Comparison of ENCODE assay signal across 22 cellular contexts in the genomic region with DNA sequence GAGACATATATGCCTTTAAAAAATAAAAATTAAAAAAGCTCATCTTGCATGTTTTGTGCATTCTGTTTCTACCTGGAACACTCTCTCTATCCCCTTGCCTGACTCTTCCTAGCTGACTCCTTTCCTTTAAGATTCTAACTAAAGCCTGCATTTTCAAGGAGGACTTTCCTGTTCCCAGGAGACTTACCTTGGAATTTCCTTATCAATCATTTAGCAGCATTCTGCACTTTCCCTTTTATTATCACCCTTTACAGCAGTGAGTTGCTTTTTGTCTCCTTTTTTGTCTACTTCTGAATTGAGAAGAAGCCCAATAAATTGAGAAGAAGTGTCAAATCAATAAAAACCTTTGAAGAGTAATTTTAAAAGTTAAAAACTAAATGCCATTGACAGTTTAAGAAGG.
DNase-seq lines count a peak whose midpoint lies in the region; ATAC-seq, FAIRE-seq and TF ChIP-seq lines count a peak whose summit lies in the region.
"Had no signal": no experiment of that assay in that cellular context is flagged by ENCODE, and none has a peak within 500 bp of the region (broad histone marks: within the 10 kb centered on the region; RNA-seq: fewer than 3 reads in every experiment).

No MANE protein-coding gene starts in this region.

- CTCF ChIA-PET in A549 (lab: Yijun Ruan, JAX) (no interaction called here), mammary epithelial cell (lab: Charles Lee; ENCODE audit: low non-redundant PET) (no interaction called here)

- in situ Hi-C loops in mammary epithelial cell (cut with MboI; ENCODE audit: low sequenced_read_pairs in 2 of 2) = no loop called here

- H4K20me1 ChIP-seq in mammary epithelial cell (ENCODE audit: insufficient read depth, low read length) = no peaks in the 10 kb centered on the region

- H3K4me3 ChIP-seq in A549 (no peak overlapping the region), mammary epithelial cell (replicated peaks in 1 of 3; ENCODE audit: insufficient read depth in 1 of 3, low read depth in 2 of 3, low read length in 3 of 3) (no peak overlapping the region)
- H3K4me3 ChIP-seq: MG63 had no signal

- H3K36me3 Mint-ChIP-seq in mesothelial cell of epicardium = no peaks in the 10 kb centered on the region

- TF ChIP-seq CTCF in A549 (IDR thresholded peaks at IDR 0.05) (no peak), mammary epithelial cell (conservative IDR thresholded peaks at IDR 0.05 in 1 of 2, IDR thresholded peaks at IDR 0.05 in 1 of 2; ENCODE audit: extremely low read depth in 1 of 2, insufficient read depth in 1 of 2, low read depth in 1 of 2, low read length in 2 of 2) (no peak), mesothelial cell of epicardium (IDR thresholded peaks at IDR 0.05; ENCODE audit: unreplicated experiment) (no peak)

- peak overlapping the region; percentile 10 for H3K27ac Mint-ChIP-seq in mesothelial cell of epicardium
- H3K27ac Mint-ChIP-seq: B cell had no signal

- no peak for TF ChIP-seq POLR2A in A549 (IDR thresholded peaks at IDR 0.05; ENCODE audit: low read length)

- dilution Hi-C loops in mammary epithelial cell (cut with HindIII; ENCODE audit: low sequenced_read_pairs) = no loop called here

- no TSS peak for BruUV-seq in mammary epithelial cell (replicated peaks; lab: Mats Ljungman, UMichigan)

- no peaks in the 10 kb centered on the region for H3K79me2 ChIP-seq in mammary epithelial cell (ENCODE audit: insufficient read depth, low read length)

- POLR2A ChIA-PET in A549 (lab: Yijun Ruan, JAX) = no interaction called here

- peak overlapping the region; percentile 42 for H2AFZ ChIP-seq in mammary epithelial cell (ENCODE audit: low read depth, low read length)

- H3K9ac ChIP-seq in mammary epithelial cell (ENCODE audit: insufficient read depth, low read length) = no peak overlapping the region
- H3K9ac ChIP-seq: SK-N-SH had no signal

- no peak for TF ChIP-seq RAD21 in A549 (conservative IDR thresholded peaks at IDR 0.05 in 1 of 2, IDR thresholded peaks at IDR 0.05 in 1 of 2)

- intact Hi-C loops in mammary epithelial cell (cut with micrococcal nuclease) = loop anchor here (2.0 kb wide), 1 partner anchor 43 kb away; no protein-coding TSS in a partner anchor
- intact Hi-C loops in left cardiac atrium (cut with DNase I) = no loop called here

- H3K4me3 Mint-ChIP-seq in mesothelial cell of epicardium = no peak overlapping the region
- H3K4me3 Mint-ChIP-seq: B cell had no signal

- H3K4me1 ChIP-seq in A549 (peaks cover 8% of the 10 kb centered on the region), mammary epithelial cell (ENCODE audit: insufficient read depth, low read length) (peaks cover 9% of the 10 kb centered on the region)

- H3K9me3 Mint-ChIP-seq in mesothelial cell of epicardium = peaks cover 1% of the 10 kb centered on the region

- no peak for ATAC-seq in A549
- ATAC-seq in left cardiac atrium = no peak

- H3K27me3 ChIP-seq in mammary epithelial cell (ENCODE audit: insufficient read depth, low read length) = no peaks in the 10 kb centered on the region
- H3K27me3 ChIP-seq: MG63 had no signal

- no peaks in the 10 kb centered on the region for H3K9me3 ChIP-seq in A549
- no peaks in the 10 kb centered on the region for H3K9me3 ChIP-seq in mammary epithelial cell (replicated peaks; ENCODE audit: insufficient read depth, low read length)
- H3K9me3 ChIP-seq: MG63, SK-N-SH had no signal

- H3K27ac ChIP-seq in A549 = 0 out of 6 replicates have a peak overlapping the region, but pooled peaks of 1 of the 2 experiments have one; percentile 32
- peak overlapping the region; percentile 7 for H3K27ac ChIP-seq in mammary epithelial cell (ENCODE audit: insufficient read depth, low read depth, low read length)

- H3K4me2 ChIP-seq in A549 (peak overlapping the region; percentile 29; the same call in 2 of the 3 replicates), mammary epithelial cell (ENCODE audit: insufficient read depth, low read depth, low read length) (peak overlapping the region; percentile 64)
- H3K4me2 ChIP-seq: SK-N-SH had no signal

- no peaks in the 10 kb centered on the region for H3K36me3 ChIP-seq in mammary epithelial cell (ENCODE audit: insufficient read depth, low read length)
- H3K36me3 ChIP-seq: MG63 had no signal

- DNase-seq in A549 (ENCODE audit: low read depth in 1 of 2, low spot score in 1 of 2) (no peak), NCI-H226 (peak; percentile 40), mammary epithelial cell (no peak), mesothelial cell of epicardium (ENCODE audit: low spot score in 2 of 2, unreplicated experiment in 2 of 2) (no peak), NOMO-1 treated with dmso at 0.1 percent for 144 hours (lab: John Stamatoyannopoulos, UW; ENCODE audit: unreplicated experiment) (no peak), left cardiac atrium (no peak), NOMO-1 (lab: John Stamatoyannopoulos, UW; ENCODE audit: unreplicated experiment in 2 of 2) (no peak), NCI-H526 treated with DMSO at 0.1 percent for 48 hours (lab: John Stamatoyannopoulos, UW) (no peak)
- DNase-seq: 8988T, DMS79, H7, Kasumi-1, MG63, NCI-H1048, NCI-H1436, NCI-H187 treated with DMSO at 0.1 percent for 48 hours, NCI-H2227 treated with DMSO at 0.1 percent for 48 hours, NCI-H524, RPMI8226, SHP77 treated with DMSO at 0.1 percent for 48 hours, SK-N-SH had no signal

- H3K4me1 Mint-ChIP-seq in mesothelial cell of epicardium = peaks cover 29% of the 10 kb centered on the region
- H3K4me1 Mint-ChIP-seq: B cell had no signal

- no peaks in the 10 kb centered on the region for H3K27me3 Mint-ChIP-seq in mesothelial cell of epicardium (ENCODE audit: low read depth)

- FAIRE-seq in A549 (lab: Jason Lieb, UNC) = no peak

- TF ChIP-seq EP300 in A549 (IDR thresholded peaks at IDR 0.05) = no peak

TF ChIP-seq in A549, 52 proteins besides CTCF, POLR2A, EP300 and RAD21:
- TF ChIP-seq FOXS1 (CRISPR knock-in tag; IDR thresholded peaks at IDR 0.05) (no peak), HEYL (CRISPR knock-in tag; IDR thresholded peaks at IDR 0.05) (no peak), HOXB5 (CRISPR knock-in tag; IDR thresholded peaks at IDR 0.05) (no peak)
- TF ChIP-seq, protein P1, sequence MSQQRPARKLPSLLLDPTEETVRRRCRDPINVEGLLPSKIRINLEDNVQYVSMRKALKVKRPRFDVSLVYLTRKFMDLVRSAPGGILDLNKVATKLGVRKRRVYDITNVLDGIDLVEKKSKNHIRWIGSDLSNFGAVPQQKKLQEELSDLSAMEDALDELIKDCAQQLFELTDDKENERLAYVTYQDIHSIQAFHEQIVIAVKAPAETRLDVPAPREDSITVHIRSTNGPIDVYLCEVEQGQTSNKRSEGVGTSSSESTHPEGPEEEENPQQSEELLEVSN (IDR thresholded peaks at IDR 0.05; ENCODE audit: borderline replicate concordance, low read depth) = no peak
